ENCODE assay signal across 8 cellular contexts in genomic region chr12:57127101-57127709, GRCh38. TPM values are rescaled to one million over a fixed set of nuclear protein-coding genes. Genes with fewer than 3 reads are reported as not detected.
DNase-seq lines count a peak whose midpoint lies in the region; ATAC-seq and TF ChIP-seq lines count a peak whose summit lies in the region.
"Had no signal": no experiment of that assay in that cellular context is flagged by ENCODE, and none has a peak within 500 bp of the region (broad histone marks: within the 10 kb centered on the region; RNA-seq: fewer than 3 reads in every experiment).

No MANE protein-coding gene starts in this region.

- no peak for ATAC-seq in GM21515 (IDR thresholded peaks at IDR 0.05; ENCODE audit: unreplicated experiment)

- DNase-seq in MV-4-11 (lab: John Stamatoyannopoulos, UW): peak; percentile 27
- peak; percentile 85 for DNase-seq in WERI-Rb-1
- peak; percentile 37 for DNase-seq in dermis blood vessel endothelial cell
- peak; percentile 68 for DNase-seq in medulla oblongata (ENCODE audit: extremely low spot score)

- H3K4me3 ChIP-seq in WERI-Rb-1 (ENCODE audit: low read depth, low read length) (peak overlapping the region; percentile 66), stomach smooth muscle (ENCODE audit: low read length in 2 of 2) (peak overlapping the region; percentile 75 to 90)

- H3K27ac ChIP-seq in WERI-Rb-1: peak overlapping the region; percentile 70
- H3K27ac ChIP-seq in stomach smooth muscle (ENCODE audit: low read length): peak overlapping the region; percentile 97

- H3K9me3 ChIP-seq in WERI-Rb-1 (ENCODE audit: severe bottlenecking) (no peaks in the 10 kb centered on the region), stomach smooth muscle (ENCODE audit: control insufficient read depth in 2 of 2, low read length in 2 of 2) (no peaks in the 10 kb centered on the region)

- H3K9ac ChIP-seq in stomach smooth muscle (ENCODE audit: low read length in 2 of 2): peak overlapping the region; percentile 58 to 81

- H3K4me1 ChIP-seq in stomach smooth muscle (ENCODE audit: control insufficient read depth, insufficient read depth, low read length): peaks cover 33% of the 10 kb centered on the region

- H3K36me3 ChIP-seq in WERI-Rb-1: no peaks in the 10 kb centered on the region
- no peaks in the 10 kb centered on the region for H3K36me3 ChIP-seq in stomach smooth muscle (ENCODE audit: control insufficient read depth in 2 of 2, insufficient read depth in 2 of 2, low read length in 2 of 2)

- TF ChIP-seq CTCF in GM12874 (IDR thresholded peaks at IDR 0.05; ENCODE audit: insufficient read depth, low read depth, low read length) (peak; percentile 39), WERI-Rb-1 (IDR thresholded peaks at IDR 0.05; ENCODE audit: low read depth, low read length) (peak; percentile 34; the same call in 1 of the 2 replicates)

- H3K27me3 ChIP-seq in WERI-Rb-1 (ENCODE audit: insufficient read depth, low read depth, severe bottlenecking) (no peaks in the 10 kb centered on the region), stomach smooth muscle (ENCODE audit: control insufficient read depth in 1 of 2, insufficient read depth in 2 of 2, low read length in 2 of 2) (no peaks in the 10 kb centered on the region)

RNA-seq across cellular contexts. Expression of gene LRP1, which starts 1.1 kb away (rescaled TPM):
- total RNA-seq in dermis blood vessel endothelial cell: 1.7 and 3.2 TPM in 2 replicates

RNA-seq across cellular contexts. Expression of gene STAT6, which starts 16.0 kb away (rescaled TPM):
- 39.6 and 40.5 TPM in 2 replicates for total RNA-seq in dermis blood vessel endothelial cell

RNA-seq across cellular contexts. Expression of gene LRP1-AS, which starts 20.2 kb away (rescaled TPM):
- not detected in 2 replicates for total RNA-seq in dermis blood vessel endothelial cell
- total RNA-seq: dermis microvascular lymphatic vessel endothelial cell had no signal

RNA-seq across cellular contexts. Expression of gene NAB2, which starts 38.3 kb away (rescaled TPM):
- total RNA-seq in dermis blood vessel endothelial cell: 9.6 and 26.9 TPM in 2 replicates

RNA-seq across cellular contexts. Expression of gene NEMP1, which starts 48.6 kb away (rescaled TPM):
- 7.8 and 10.7 TPM in 2 replicates for total RNA-seq in dermis blood vessel endothelial cell

Comparison
In these comparisons a context has a peak if more than half of its experiments do, and no peak if none do; other contexts are left out.
1. DNase-seq: peak in every context shown above with its lines; median percentile 85 in WERI-Rb-1; 68 in medulla oblongata; 37 in dermis blood vessel endothelial cell; 27 in MV-4-11.